12 cellular contexts compared by ENCODE assay signal in the genomic region with DNA sequence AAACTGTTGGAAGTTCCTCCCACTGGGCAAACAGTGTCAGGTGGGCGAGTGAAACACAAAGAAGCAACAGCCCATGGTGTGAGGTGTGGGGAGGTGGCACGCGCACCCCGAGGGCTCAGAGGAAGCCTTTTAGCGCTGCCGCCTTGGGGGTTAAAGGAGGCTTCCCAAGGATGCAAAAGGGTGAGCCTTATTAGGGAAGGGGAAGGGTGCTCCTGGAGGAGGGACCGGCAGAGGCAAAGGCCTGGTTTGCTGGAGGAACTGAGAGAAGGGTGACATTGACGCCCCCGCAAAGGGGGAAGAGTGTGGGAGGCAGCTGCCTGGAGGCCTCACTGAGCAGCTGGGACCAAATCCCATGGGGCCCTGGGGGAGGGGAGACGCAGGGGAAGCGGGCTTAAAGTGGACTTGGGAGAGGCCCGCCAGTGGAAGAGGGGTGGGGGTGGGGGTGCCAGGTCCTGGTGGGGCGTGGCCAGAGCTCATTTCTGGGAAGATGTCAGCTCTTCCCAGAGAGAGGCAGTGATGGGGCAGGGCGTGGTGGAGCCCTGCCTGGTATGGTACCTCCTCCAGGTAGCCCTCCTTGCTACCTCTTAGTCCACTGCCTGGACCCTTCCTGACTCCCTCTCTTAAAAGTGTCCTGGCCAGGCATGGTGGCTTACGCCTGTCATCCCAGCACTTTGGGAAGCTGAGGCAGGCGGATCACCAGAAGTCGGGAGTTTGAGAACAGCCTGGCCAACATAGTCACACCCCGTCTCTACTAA. TPM values are rescaled to one million over a fixed set of nuclear protein-coding genes. Genes with fewer than 3 reads are reported as not detected.
DNase-seq lines count a peak whose midpoint lies in the region; ATAC-seq, FAIRE-seq and TF ChIP-seq lines count a peak whose summit lies in the region.
"Had no signal": no experiment of that assay in that cellular context is flagged by ENCODE, and none has a peak within 500 bp of the region (broad histone marks: within the 10 kb centered on the region; RNA-seq: fewer than 3 reads in every experiment).

No MANE protein-coding gene starts in this region.

- H3K9ac ChIP-seq in H1 (replicated peaks in 1 of 4; ENCODE audit: extremely low read depth in 1 of 4, low read depth in 3 of 4, low read length in 3 of 4) (no peak overlapping the region), kidney (ENCODE audit: low read length in 2 of 2) (no peak overlapping the region)

- no peaks in the 10 kb centered on the region for H3K79me1 ChIP-seq in H1 (ENCODE audit: low read depth, low read length)

- H2AFZ ChIP-seq in H1 (ENCODE audit: low read length): no peak overlapping the region

- H2BK15ac ChIP-seq in H1 (ENCODE audit: low read length): no peak overlapping the region

- H2AK5ac ChIP-seq in H1 (ENCODE audit: low read depth, low read length): no peak overlapping the region

- no peak for FAIRE-seq in H1 (lab: Jason Lieb, UNC)
- no peak for FAIRE-seq in kidney (lab: Jason Lieb, UNC)
- FAIRE-seq: bronchial epithelial cell had no signal

- no peaks in the 10 kb centered on the region for H3K27me3 ChIP-seq in cardiac muscle cell
- H3K27me3 ChIP-seq in H1 (replicated peaks in 1 of 4; ENCODE audit: control insufficient read depth in 3 of 4, extremely low read depth in 1 of 4, insufficient read depth in 3 of 4, low read length in 3 of 4): no peaks in the 10 kb centered on the region
- H3K27me3 ChIP-seq in transverse colon: no peaks in the 10 kb centered on the region
- no peaks in the 10 kb centered on the region for H3K27me3 ChIP-seq in tibial nerve
- H3K27me3 ChIP-seq: heart left ventricle had no signal

- H2BK20ac ChIP-seq in H1 (ENCODE audit: low read length): no peak overlapping the region

- H3K4me1 ChIP-seq in cardiac muscle cell (ENCODE audit: low read depth) (no peaks in the 10 kb centered on the region), H1 (replicated peaks in 1 of 4; ENCODE audit: control insufficient read depth in 3 of 4, insufficient read depth in 4 of 4, low read length in 3 of 4) (peaks cover 0 to 3% (median 2%) of the 10 kb centered on the region in 4 experiments; a peak in 4 of 7 replicates), transverse colon (no peaks in the 10 kb centered on the region), kidney (ENCODE audit: control insufficient read depth in 1 of 2, insufficient read depth in 1 of 2, low read depth in 1 of 2, low read length in 2 of 2) (no peaks in the 10 kb centered on the region), tibial nerve (no peaks in the 10 kb centered on the region)
- H3K4me1 ChIP-seq: heart left ventricle had no signal

- WGBS in H1 (ENCODE audit: extremely low coverage in 1 of 2, insufficient coverage in 1 of 2, insufficient read length in 1 of 2, insufficient replicate concordance in 2 of 2, low coverage in 1 of 2, low lambda C conversion rate in 2 of 2, missing lambda C conversion rate in 1 of 2), 2 experiments: 84% methylated on average over 14 of the region's 18 CpGs; no CpG with 5 or more reads in 1 of the 2 experiments
- WGBS in transverse colon (ENCODE audit: low coverage in 1 of 2), 2 donors: 40 to 69% methylated on average over 1 to 18 of the region's 18 CpGs
- WGBS in tibial nerve, 2 donors: 61 to 63% methylated on average over 16 to 18 of the region's 18 CpGs

- no peak overlapping the region for H3K4me3 ChIP-seq in cardiac muscle cell
- no peak overlapping the region for H3K4me3 ChIP-seq in H1 (ENCODE audit: extremely low read depth in 1 of 4, insufficient read depth in 2 of 4, low read depth in 3 of 4, low read length in 4 of 4)
- no peak overlapping the region for H3K4me3 ChIP-seq in transverse colon
- no peak overlapping the region for H3K4me3 ChIP-seq in kidney (ENCODE audit: low read length in 2 of 2)
- no peak overlapping the region for H3K4me3 ChIP-seq in tibial nerve
- H3K4me3 ChIP-seq: heart left ventricle had no signal

- H2BK120ac ChIP-seq in H1 (replicated peaks; ENCODE audit: low read depth, low read length): no peak overlapping the region

- H3K36me3 ChIP-seq in cardiac muscle cell (peaks cover 4% of the 10 kb centered on the region), H1 (ENCODE audit: control insufficient read depth in 2 of 4, insufficient read depth in 4 of 4, low read length in 3 of 4) (peaks cover under 1 to 10% (median 3%) of the 10 kb centered on the region in 4 experiments; a peak in 7 of 8 replicates), transverse colon (peaks cover 0 to 4% (median under 1%) of the 10 kb centered on the region in 4 donors), kidney (ENCODE audit: control insufficient read depth in 1 of 2, insufficient read depth in 2 of 2, low read length in 2 of 2) (peaks cover 0 to 4% of the 10 kb centered on the region in 2 donors), tibial nerve (peaks cover 0 to 30% (median 0%) of the 10 kb centered on the region in 3 donors)

- H2BK5ac ChIP-seq in H1 (ENCODE audit: low read depth, low read length): no peak overlapping the region

- H4K20me1 ChIP-seq in H1 (replicated peaks in 1 of 2; ENCODE audit: control insufficient read depth in 1 of 2, insufficient read depth in 2 of 2, low read length in 2 of 2): peaks cover 2 to 3% of the 10 kb centered on the region in 2 experiments

- H3K27ac ChIP-seq in cardiac muscle cell: peak overlapping the region; percentile 28
- H3K27ac ChIP-seq in H1 (ENCODE audit: low read depth, low read length): no peak overlapping the region
- no peak overlapping the region for H3K27ac ChIP-seq in transverse colon
- H3K27ac ChIP-seq in kidney (ENCODE audit: low read depth in 2 of 2, low read length in 2 of 2): no peak overlapping the region
- no peak overlapping the region for H3K27ac ChIP-seq in tibial nerve
- H3K27ac ChIP-seq: C4-2B, heart left ventricle had no signal

- H3K4ac ChIP-seq in H1 (replicated peaks; ENCODE audit: insufficient read length, low read depth, low read length): no peak overlapping the region

- peak overlapping the region; percentile 47 for H4K8ac ChIP-seq in H1 (ENCODE audit: extremely low read depth, insufficient read depth, low read length)

- no peak overlapping the region for H3K14ac ChIP-seq in H1 (ENCODE audit: insufficient read length)

- CTCF ChIA-PET in H1 (lab: Charles Lee; ENCODE audit: partially characterized antibody): interaction anchor here (0.6 to 11.4 kb wide), 7 partner anchors 9 to 330 kb away, joined by 3 to 78 read pairs (median 4); no protein-coding TSS in a partner anchor

- H3K9me3 ChIP-seq in cardiac muscle cell (ENCODE audit: low read depth): no peaks in the 10 kb centered on the region
- peaks cover 3 to 4% of the 10 kb centered on the region in 2 experiments; a peak in 2 of 4 replicates for H3K9me3 ChIP-seq in H1 (ENCODE audit: insufficient read depth in 2 of 2, low read depth in 1 of 2, low read length in 1 of 2)
- no peaks in the 10 kb centered on the region for H3K9me3 ChIP-seq in transverse colon
- H3K9me3 ChIP-seq in kidney (ENCODE audit: control insufficient read depth in 1 of 2, low read length in 2 of 2): no peaks in the 10 kb centered on the region
- no peaks in the 10 kb centered on the region for H3K9me3 ChIP-seq in tibial nerve
- H3K9me3 ChIP-seq: heart left ventricle had no signal

- no peak overlapping the region for H2BK12ac ChIP-seq in H1 (ENCODE audit: low read depth, low read length)

- DNase-seq in cardiac muscle cell (ENCODE audit: low read depth in 1 of 2, low spot score in 1 of 2): peak in 1 of 2 donors; percentile 53
- no peak for DNase-seq in Right ventricle myocardium superior
- peak; percentile 91 for DNase-seq in NCI-H2171 (lab: John Stamatoyannopoulos, UW)
- no peak for DNase-seq in H1 (ENCODE audit: low read depth in 1 of 2, low spot score in 2 of 2)
- DNase-seq in transverse colon: peak; percentile 49
- no peak for DNase-seq in kidney
- no peak for DNase-seq in tibial nerve (ENCODE audit: low spot score in 2 of 2)
- DNase-seq in HK-2 (ENCODE audit: unreplicated experiment): no peak

- no peaks in the 10 kb centered on the region for H3K23me2 ChIP-seq in H1 (ENCODE audit: low read depth, low read length)

- no peak for TF ChIP-seq RAD21 in H1 (IDR thresholded peaks at IDR 0.05 in 1 of 2, conservative IDR thresholded peaks at IDR 0.05 in 1 of 2; ENCODE audit: low read depth in 2 of 2, low read length in 2 of 2)

- TF ChIP-seq CTCF in cardiac muscle cell (IDR thresholded peaks at IDR 0.05; ENCODE audit: low read depth, low read length): no peak
- TF ChIP-seq CTCF in H1 (IDR thresholded peaks at IDR 0.05; ENCODE audit: control extremely low read depth in 1 of 3, insufficient read depth in 1 of 3, low read depth in 1 of 3, low read length in 3 of 3): no peak
- TF ChIP-seq CTCF in transverse colon (IDR thresholded peaks at IDR 0.05): no peak
- TF ChIP-seq CTCF in kidney (IDR thresholded peaks at IDR 0.05; ENCODE audit: borderline replicate concordance, extremely low read depth, insufficient read depth): no peak
- TF ChIP-seq CTCF in tibial nerve (IDR thresholded peaks at IDR 0.05): no peak

- no peak overlapping the region; a peak in 1 of 4 replicates for H3K4me2 ChIP-seq in H1 (ENCODE audit: insufficient read depth in 1 of 2, low read depth in 2 of 2, low read length in 2 of 2)

- H4K91ac ChIP-seq in H1 (replicated peaks; ENCODE audit: insufficient read length, low read length): no peak overlapping the region

- in situ Hi-C loops in transverse colon (cut with MboI; ENCODE audit: low pct_ligation_motif_present in 1 of 4, low pct_unique_long_range_greater_than_20kb in 1 of 4, low sequenced_read_pairs in 3 of 4): no loop called here

- TF ChIP-seq POLR2A in H1 (IDR thresholded peaks at IDR 0.05; ENCODE audit: control extremely low read depth in 1 of 2, low read depth in 2 of 2, low read length in 2 of 2) (no peak), transverse colon (IDR thresholded peaks at IDR 0.05) (no peak), tibial nerve (IDR thresholded peaks at IDR 0.05) (no peak)

- intact Hi-C loops in Right ventricle myocardium superior (cut with DNase I): no loop called here
- intact Hi-C loops in transverse colon (cut with DNase I; ENCODE audit: low total_unique reads): no loop called here
- intact Hi-C loops in kidney (cut with DNase I): no loop called here

- POLR2A ChIA-PET in H1 (lab: Charles Lee; ENCODE audit: partially characterized antibody): interaction anchor here (0.8 to 3.1 kb wide), 8 partner anchors 8 to 60 kb away, joined by 3 to 21 read pairs (median 4); partner anchors contain the start of gene MAP1S

- H3K56ac ChIP-seq in H1 (replicated peaks; ENCODE audit: insufficient read length, low read depth, low read length): no peak overlapping the region

- H3K23ac ChIP-seq in H1 (ENCODE audit: insufficient read length): no peak overlapping the region

- TF ChIP-seq EP300 in H1 (IDR thresholded peaks at IDR 0.05; ENCODE audit: borderline replicate concordance in 1 of 2, low read depth in 2 of 2, low read length in 2 of 2) (no peak), transverse colon (IDR thresholded peaks at IDR 0.05; ENCODE audit: low read depth) (no peak), tibial nerve (IDR thresholded peaks at IDR 0.05) (no peak)

- no peak overlapping the region for H4K5ac ChIP-seq in H1 (ENCODE audit: insufficient read length, low read depth, low read length)

- no peak overlapping the region; the same call in 1 of the 2 replicates for H3K18ac ChIP-seq in H1 (ENCODE audit: extremely low read depth, low read length)

- no peak for ATAC-seq in Right ventricle myocardium superior (ENCODE audit: poor library complexity)

- H3K79me2 ChIP-seq in H1 (ENCODE audit: control insufficient read depth in 1 of 2, insufficient read depth in 2 of 2, low read length in 2 of 2): no peaks in the 10 kb centered on the region

RNA-seq across cellular contexts. Expression of gene FCHO1, which starts 12.0 kb away (rescaled TPM):
- total RNA-seq in cardiac muscle cell (1.8 and 3.1 TPM in 2 replicates), Right ventricle myocardium superior (0.75 TPM), transverse colon (10 to 100 TPM in 1 of 4 donors, 1 to 10 TPM in 2, under 1 TPM in 1; 0.60 to 26.9 (median 3.8) TPM), kidney (5.9 TPM), tibial nerve (1 to 10 TPM; 1.4 to 9.9 (median 3.0) TPM)
- polyA plus RNA-seq in cardiac muscle cell (2.5 and 4.3 TPM in 2 replicates), H1 (2011; rRNA removed) (13.0 and 19.5 TPM in 2 replicates), kidney (ENCODE audit: insufficient read depth, low read depth, low replicate concordance) (0.52 TPM)
- total RNA-seq in H1 (2021; fragmentation: NEBNext Ultra II Directional; extraction: Animal tissue kit (Norgen Biotek cat#: 25700)): 25.9 and 27.0 TPM in 2 replicates
- polyA plus RNA-seq in H1 (2011; cell fraction: cytosol; rRNA removed): 7.2 TPM
- polyA plus RNA-seq in H1 (2011; cell fraction: nucleus; rRNA removed): 18.3 TPM
- polyA plus RNA-seq in H1 (2012, experiment 1 of 2): 16.1 to 33.3 TPM (median 30.3 TPM) in 4 replicates
- 31.0 TPM for polyA plus RNA-seq in H1 (2012, experiment 2 of 2)
- 32.3 TPM for polyA plus RNA-seq in H1 (2013, experiment 1 of 2)
- polyA plus RNA-seq in H1 (2013, experiment 2 of 2): 30.1 TPM
- 7.4 and 12.0 TPM in 2 replicates for polyA minus RNA-seq in H1 (2011; rRNA and poly(A)+ RNA removed)
- 10.9 TPM for polyA minus RNA-seq in H1 (2011; cell fraction: cytosol; rRNA and poly(A)+ RNA removed)
- polyA minus RNA-seq in H1 (2011; cell fraction: nucleus; rRNA and poly(A)+ RNA removed): 27.5 TPM

RNA-seq across cellular contexts. Expression of gene MAP1S, which starts 20.0 kb away (rescaled TPM):
- total RNA-seq in cardiac muscle cell (48.6 and 61.7 TPM in 2 replicates), Right ventricle myocardium superior (25.1 TPM), transverse colon (100 to 1,000 TPM in 2 of 4 donors, 10 to 100 TPM in 2; 30.2 to 159 (median 68.0) TPM), kidney (56.1 TPM), tibial nerve (10 to 100 TPM; 23.4 to 39.3 (median 31.2) TPM)
- polyA plus RNA-seq in cardiac muscle cell (60.4 and 73.9 TPM in 2 replicates), H1 (2011; rRNA removed) (66.7 and 161 TPM in 2 replicates), kidney (ENCODE audit: insufficient read depth, low read depth, low replicate concordance) (25.2 TPM)
- 115 and 116 TPM in 2 replicates for total RNA-seq in H1 (2021; fragmentation: NEBNext Ultra II Directional; extraction: Animal tissue kit (Norgen Biotek cat#: 25700))
- 36.1 TPM for polyA plus RNA-seq in H1 (2011; cell fraction: cytosol; rRNA removed)
- polyA plus RNA-seq in H1 (2011; cell fraction: nucleus; rRNA removed): 88.4 TPM
- 82.0 to 146 TPM (median 135 TPM) in 4 replicates for polyA plus RNA-seq in H1 (2012, experiment 1 of 2)
- polyA plus RNA-seq in H1 (2012, experiment 2 of 2): 65.2 TPM
- polyA plus RNA-seq in H1 (2013, experiment 1 of 2): 49.7 TPM
- 45.9 TPM for polyA plus RNA-seq in H1 (2013, experiment 2 of 2)
- 67.0 and 81.2 TPM in 2 replicates for polyA minus RNA-seq in H1 (2011; rRNA and poly(A)+ RNA removed)
- 103 TPM for polyA minus RNA-seq in H1 (2011; cell fraction: cytosol; rRNA and poly(A)+ RNA removed)
- 39.2 TPM for polyA minus RNA-seq in H1 (2011; cell fraction: nucleus; rRNA and poly(A)+ RNA removed)

RNA-seq across cellular contexts. Expression of gene UNC13A, which starts 51.1 kb away (rescaled TPM):
- total RNA-seq in cardiac muscle cell (0.21 and 0.54 TPM in 2 replicates), Right ventricle myocardium superior (0.05 TPM), transverse colon (1 to 10 TPM in 1 of 4 donors, under 1 TPM in 3; under 0.01 to 1.9 (median 0.30) TPM), kidney (2.2 TPM), tibial nerve (under 1 TPM; 0.21 to 0.78 (median 0.41) TPM)
- polyA plus RNA-seq in cardiac muscle cell (0.31 and 0.74 TPM in 2 replicates), H1 (2011; rRNA removed) (13.1 and 15.8 TPM in 2 replicates), kidney (ENCODE audit: insufficient read depth, low read depth, low replicate concordance) (0.06 TPM)
- 45.0 and 47.6 TPM in 2 replicates for total RNA-seq in H1 (2021; fragmentation: NEBNext Ultra II Directional; extraction: Animal tissue kit (Norgen Biotek cat#: 25700))
- polyA plus RNA-seq in H1 (2011; cell fraction: cytosol; rRNA removed): 16.9 TPM
- 49.4 TPM for polyA plus RNA-seq in H1 (2011; cell fraction: nucleus; rRNA removed)
- polyA plus RNA-seq in H1 (2012, experiment 1 of 2): 26.1 to 33.9 TPM (median 30.6 TPM) in 4 replicates
- 6.6 TPM for polyA plus RNA-seq in H1 (2012, experiment 2 of 2)
- 18.5 TPM for polyA plus RNA-seq in H1 (2013, experiment 1 of 2)
- 18.8 TPM for polyA plus RNA-seq in H1 (2013, experiment 2 of 2)
- polyA minus RNA-seq in H1 (2011; rRNA and poly(A)+ RNA removed): 30.3 and 40.8 TPM in 2 replicates
- polyA minus RNA-seq in H1 (2011; cell fraction: cytosol; rRNA and poly(A)+ RNA removed): 22.1 TPM
- polyA minus RNA-seq in H1 (2011; cell fraction: nucleus; rRNA and poly(A)+ RNA removed): 31.9 TPM

RNA-seq across cellular contexts. Expression of gene B3GNT3, which starts 55.6 kb away (rescaled TPM):
- not detected in 2 replicates for total RNA-seq in cardiac muscle cell
- polyA plus RNA-seq in cardiac muscle cell: 0.55 TPM in 1 of 2 replicates, not detected in the other
- total RNA-seq in Right ventricle myocardium superior: not detected
- 1.5 and 1.8 TPM in 2 replicates for total RNA-seq in H1 (2021; fragmentation: NEBNext Ultra II Directional; extraction: Animal tissue kit (Norgen Biotek cat#: 25700))
- 1.5 and 2.1 TPM in 2 replicates for polyA plus RNA-seq in H1 (2011; rRNA removed)
- polyA plus RNA-seq in H1 (2011; cell fraction: cytosol; rRNA removed): 0.96 TPM
- 1.6 TPM for polyA plus RNA-seq in H1 (2011; cell fraction: nucleus; rRNA removed)
- 0.86 to 2.0 TPM (median 1.5 TPM) in 4 replicates for polyA plus RNA-seq in H1 (2012, experiment 1 of 2)
- polyA plus RNA-seq in H1 (2012, experiment 2 of 2): 1.5 TPM
- 2.6 TPM for polyA plus RNA-seq in H1 (2013, experiment 1 of 2)
- 2.9 TPM for polyA plus RNA-seq in H1 (2013, experiment 2 of 2)
- 1.4 and 1.5 TPM in 2 replicates for polyA minus RNA-seq in H1 (2011; rRNA and poly(A)+ RNA removed)
- 1.6 TPM for polyA minus RNA-seq in H1 (2011; cell fraction: cytosol; rRNA and poly(A)+ RNA removed)
- polyA minus RNA-seq in H1 (2011; cell fraction: nucleus; rRNA and poly(A)+ RNA removed): 0.60 TPM
- total RNA-seq in transverse colon: 100 to 1,000 TPM in 3 of 4 donors, 10 to 100 TPM in 1; 52.1 to 180 (median 144) TPM
- total RNA-seq in kidney: 36.2 TPM
- 2.0 TPM for polyA plus RNA-seq in kidney (ENCODE audit: insufficient read depth, low read depth, low replicate concordance)
- 1 to 10 TPM in 1 of 4 donors, under 1 TPM in 2, not detected in 1; 0.20 to 2.4 (median 0.44) TPM for total RNA-seq in tibial nerve
- total RNA-seq: activated CD8-positive, alpha-beta memory T cell treated with anti-CD3 and anti-CD28 coated beads for 36 hours; heart left ventricle had no signal
- polyA plus RNA-seq: heart left ventricle had no signal

Comparison
In these comparisons a context has a peak if more than half of its experiments do, and no peak if none do; other contexts are left out.
1. DNase-seq: peak in NCI-H2171 (single experiment) and transverse colon (single experiment); none in Right ventricle myocardium superior (single experiment), H1 (0 of 2), kidney (single experiment), tibial nerve (0 of 2) and HK-2 (single experiment).
2. RNA of gene UNC13A, which starts 51.1 kb away (total RNA-seq): 45.0 to 47.6 TPM in H1; 2.2 TPM in kidney (single experiment), 0.21 to 0.78 TPM in tibial nerve, 0.21 to 0.54 TPM in cardiac muscle cell, under 0.01 to 1.9 TPM in transverse colon and 0.05 TPM in Right ventricle myocardium superior (single experiment); every median in the first group is over 10 times any median in the second.